In the genomic region with DNA sequence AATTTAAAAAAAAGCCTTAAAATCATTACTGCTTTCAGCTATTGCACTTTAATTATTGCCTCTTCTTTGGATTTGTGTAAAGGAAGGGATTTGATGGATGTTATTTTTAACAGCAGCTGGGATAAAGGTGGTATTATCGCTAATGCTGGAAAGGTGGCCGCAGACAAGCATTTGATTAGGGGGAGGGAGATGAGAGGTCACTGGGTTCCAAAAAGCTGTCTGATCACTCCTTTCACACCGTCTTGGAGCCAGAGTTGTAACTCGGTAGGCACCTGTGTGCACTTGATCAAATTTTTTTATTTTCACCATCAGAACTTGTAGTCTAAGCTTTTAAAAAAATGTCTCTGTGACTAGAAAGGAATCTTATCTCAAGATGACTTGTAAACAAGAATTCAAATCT, we compare ENCODE assay signal across 17 cellular contexts.
"Had no signal": no experiment of that assay in that cellular context is flagged by ENCODE, and none has a peak within 500 bp of the region (broad histone marks: within the 10 kb centered on the region; RNA-seq: fewer than 3 reads in every experiment).

No MANE protein-coding gene starts in this region.

- H3K4me1 ChIP-seq: pancreas, upper lobe of right lung had no signal

- H3K9me3 ChIP-seq: mucosa of descending colon, neutrophil, pancreas, thoracic aorta, upper lobe of right lung had no signal

- H3K4me3 ChIP-seq: mucosa of descending colon, pancreas, upper lobe of right lung had no signal

- DNase-seq: activated CD4-positive, alpha-beta T cell treated with anti-CD3 and anti-CD28 coated beads, Interleukin-2, amount 10 ng/mL, durations not matched to agents 24 days and 14 days; activated CD8-positive, alpha-beta T cell treated with anti-CD3 and anti-CD28 coated beads, Interleukin-2, amount 10 ng/mL, durations not matched to agents 7 days and 5 days; activated naive CD4-positive, alpha-beta T cell treated with anti-CD3 and anti-CD28 coated beads for 36 hours; activated T-cell treated with anti-CD3 and anti-CD28 coated beads, Interleukin-2, amount 50 U/mL, for 4 hours; anterior cingulate cortex; brain microvascular endothelial cell; cortex of kidney; effector CD4-positive, alpha-beta T cell; mesenchymal stem cell; mucosa of descending colon; naive thymus-derived CD8-positive, alpha-beta T cell; pancreas; T-helper 1 cell; T-helper 9 cell; upper lobe of right lung had no signal

- ATAC-seq: activated CD8-positive, alpha-beta T cell treated with anti-CD3 and anti-CD28 coated beads, Interleukin-2, amount 10 ng/mL, durations not matched to agents 7 days and 5 days; activated T-cell treated with anti-CD3 and anti-CD28 coated beads, Interleukin-2, amount 50 U/mL, for 4 hours; mucosa of descending colon; naive thymus-derived CD8-positive, alpha-beta T cell; pancreas; upper lobe of right lung had no signal

- H3K27ac ChIP-seq: brain microvascular endothelial cell, neutrophil, pancreas, thoracic aorta, upper lobe of right lung had no signal

- H3K27me3 ChIP-seq: brain microvascular endothelial cell, neutrophil, pancreas, upper lobe of right lung had no signal

- H3K36me3 ChIP-seq: brain microvascular endothelial cell, neutrophil, pancreas, thoracic aorta, upper lobe of right lung had no signal
